Comparison of ENCODE assay signal across 24 cellular contexts in genomic region chr1:213394837-213395236, GRCh38.
A peak's percentile ranks its signal among the peaks of the same experiment; 100 is the strongest.
DNase-seq lines count a peak whose midpoint lies in the region; ATAC-seq, FAIRE-seq and TF ChIP-seq lines count a peak whose summit lies in the region.
"Had no signal": no experiment of that assay in that cellular context is flagged by ENCODE, and none has a peak within 500 bp of the region (broad histone marks: within the 10 kb centered on the region; RNA-seq: fewer than 3 reads in every experiment).

No MANE protein-coding gene starts in this region.

- H3K4me3 ChIP-seq in body of pancreas (no peak overlapping the region), pancreas (no peak overlapping the region), spleen (no peak overlapping the region), WERI-Rb-1 (ENCODE audit: low read depth, low read length) (no peak overlapping the region)
- H3K4me3 ChIP-seq: BLaER1, GM23248 had no signal

- H3K27ac ChIP-seq in body of pancreas (no peak overlapping the region), pancreas (no peak overlapping the region), spleen (no peak overlapping the region), WERI-Rb-1 (no peak overlapping the region)
- H3K27ac ChIP-seq: 22Rv1, BLaER1, C4-2B, GM23248 had no signal

- no peaks in the 10 kb centered on the region for H3K9me3 ChIP-seq in body of pancreas
- no peaks in the 10 kb centered on the region for H3K9me3 ChIP-seq in pancreas
- no peaks in the 10 kb centered on the region for H3K9me3 ChIP-seq in spleen
- H3K9me3 ChIP-seq in WERI-Rb-1 (ENCODE audit: severe bottlenecking): no peaks in the 10 kb centered on the region
- H3K9me3 ChIP-seq: BLaER1 had no signal

- peak; percentile 24 for DNase-seq in activated effector memory CD4-positive, alpha-beta T cell treated with anti-CD3 and anti-CD28 coated beads, Interleukin-2, amount 50 U/mL, for 16 hours
- DNase-seq in activated effector memory CD4-positive, alpha-beta T cell treated with Interleukin-2 at 50 U/mL for 16 hours: no peak
- DNase-seq in body of pancreas (peak; percentile 25 to 70 (median 41)), neural crest cell (ENCODE audit: low read depth, low spot score) (no peak), pancreas (peak in 4 of 6 donors; percentile 24 to 59 (median 38)), spleen (no peak), WERI-Rb-1 (no peak)
- DNase-seq in activated CD4-positive, alpha-beta T cell treated with anti-CD3 and anti-CD28 coated beads, Interleukin-2, amount 50 U/mL, for 4 hours: no peak
- DNase-seq: Caco-2; CD4-positive, CD25-positive, alpha-beta regulatory T cell; CD8-positive, alpha-beta T cell; DMS153; DND-41; GM23248; H7; HCEC 1CT had no signal

- no peak overlapping the region for H3K4me3 Mint-ChIP-seq in neural crest cell
- H3K4me3 Mint-ChIP-seq: B cell; CD4-positive, CD25-positive, alpha-beta regulatory T cell; CD8-positive, alpha-beta T cell had no signal

- H3K27me3 Mint-ChIP-seq in neural crest cell (ENCODE audit: low read depth): no peaks in the 10 kb centered on the region

- intact Hi-C loops in body of pancreas (cut with DNase I) (no loop called here), pancreas (cut with DNase I) (no loop called here), spleen (cut with DNase I; ENCODE audit: low total_unique reads) (no loop called here)

- TF ChIP-seq CTCF in body of pancreas (IDR thresholded peaks at IDR 0.05) (no peak), neural crest cell (conservative IDR thresholded peaks at IDR 0.05) (no peak), pancreas (IDR thresholded peaks at IDR 0.05) (no peak), spleen (IDR thresholded peaks at IDR 0.05 in 8 of 11, conservative IDR thresholded peaks at IDR 0.05 in 3 of 11) (no peak), WERI-Rb-1 (IDR thresholded peaks at IDR 0.05; ENCODE audit: low read depth, low read length) (no peak)

- TF ChIP-seq POLR2A in body of pancreas (IDR thresholded peaks at IDR 0.05) (no peak), spleen (IDR thresholded peaks at IDR 0.05) (no peak)

- ATAC-seq in body of pancreas: peak; percentile 50
- peak; percentile 77 to 93 (median 90) for ATAC-seq in pancreas
- ATAC-seq: CD8-positive, alpha-beta T cell had no signal

- H3K36me3 ChIP-seq in body of pancreas (replicated peaks in 1 of 2; ENCODE audit: insufficient read depth in 1 of 2, low read depth in 2 of 2) (no peaks in the 10 kb centered on the region), pancreas (no peaks in the 10 kb centered on the region), spleen (no peaks in the 10 kb centered on the region), WERI-Rb-1 (no peaks in the 10 kb centered on the region)
- H3K36me3 ChIP-seq: BLaER1 had no signal

- no peak for FAIRE-seq in pancreas (lab: Jason Lieb, UNC)
- FAIRE-seq: A204.1, G401.6, GM12892, H1 had no signal

- H3K4me1 ChIP-seq in body of pancreas (peaks cover 7% of the 10 kb centered on the region), pancreas (no peaks in the 10 kb centered on the region), spleen (no peaks in the 10 kb centered on the region)

- H3K9me3 Mint-ChIP-seq in neural crest cell: peaks cover 15% of the 10 kb centered on the region
- H3K9me3 Mint-ChIP-seq: CD8-positive, alpha-beta T cell had no signal

- H3K27me3 ChIP-seq in body of pancreas (no peaks in the 10 kb centered on the region), pancreas (no peaks in the 10 kb centered on the region), spleen (replicated peaks in 1 of 7) (no peaks in the 10 kb centered on the region), WERI-Rb-1 (ENCODE audit: insufficient read depth, low read depth, severe bottlenecking) (no peaks in the 10 kb centered on the region)
- H3K27me3 ChIP-seq: BLaER1 had no signal

- H3K36me3 Mint-ChIP-seq in neural crest cell (ENCODE audit: low read depth): peaks cover 4% of the 10 kb centered on the region
- H3K36me3 Mint-ChIP-seq: CD4-positive, CD25-positive, alpha-beta regulatory T cell; CD8-positive, alpha-beta T cell had no signal

- WGBS in body of pancreas, 2 donors: 27 to 47% methylated on average over 5 of the region's 5 CpGs
- 31 to 41% methylated on average over 5 of the region's 5 CpGs for WGBS in pancreas, 2 donors
- WGBS in spleen, 5 donors: 72 to 85% (median 77%) methylated on average over 4 to 5 of the region's 5 CpGs

- H3K4me1 Mint-ChIP-seq in neural crest cell: peaks cover 59% of the 10 kb centered on the region
- H3K4me1 Mint-ChIP-seq: B cell; CD4-positive, CD25-positive, alpha-beta regulatory T cell had no signal

- peak overlapping the region; percentile 15 for H3K27ac Mint-ChIP-seq in neural crest cell (ENCODE audit: unreplicated experiment)
- H3K27ac Mint-ChIP-seq: B cell; CD4-positive, CD25-positive, alpha-beta regulatory T cell; CD8-positive, alpha-beta T cell had no signal

Comparison
In these comparisons a context has a peak if more than half of its experiments do, and no peak if none do; other contexts are left out.
1. DNase-seq: peak in activated effector memory CD4-positive, alpha-beta T cell treated with anti-CD3 and anti-CD28 coated beads, Interleukin-2, amount 50 U/mL, for 16 hours (single experiment), body of pancreas (4 of 4) and pancreas (4 of 6); none in activated effector memory CD4-positive, alpha-beta T cell treated with Interleukin-2 at 50 U/mL for 16 hours (single experiment), neural crest cell (single experiment), activated CD4-positive, alpha-beta T cell treated with anti-CD3 and anti-CD28 coated beads, Interleukin-2, amount 50 U/mL, for 4 hours (0 of 2), spleen (single experiment) and WERI-Rb-1 (single experiment).